In the genomic region with DNA sequence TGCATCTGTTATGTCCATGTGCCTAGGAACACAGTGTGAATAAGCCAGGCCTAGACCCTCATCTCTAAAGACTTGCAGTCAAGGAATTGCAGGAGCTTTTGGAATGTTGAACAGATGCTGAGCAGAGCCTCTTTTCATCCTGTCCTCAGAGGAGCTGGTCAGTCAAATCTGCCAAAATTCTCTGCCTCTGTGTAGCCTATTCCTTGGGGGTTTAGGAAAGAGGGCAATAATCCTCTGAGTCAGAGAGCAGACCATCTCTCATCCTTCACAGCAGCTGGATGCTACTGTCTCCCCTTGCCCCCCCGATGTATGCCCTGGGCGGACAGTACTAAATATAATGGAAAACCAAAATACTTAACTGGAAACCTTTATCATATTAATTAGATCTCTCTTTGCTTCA, we compare ENCODE assay signal across 22 cellular contexts. TPM values are rescaled to one million over a fixed set of nuclear protein-coding genes. Genes with fewer than 3 reads are reported as not detected.
"Had no signal": no experiment of that assay in that cellular context is flagged by ENCODE, and none has a peak within 500 bp of the region (broad histone marks: within the 10 kb centered on the region; RNA-seq: fewer than 3 reads in every experiment).

No MANE protein-coding gene starts in this region.

- DNase-seq: activated CD4-positive, alpha-beta memory T cell treated with anti-CD3 and anti-CD28 coated beads for 36 hours; activated naive CD4-positive, alpha-beta T cell treated with Interleukin-2 at 50 U/mL for 16 hours; activated naive CD8-positive, alpha-beta T cell treated with anti-CD3 and anti-CD28 coated beads, Interleukin-2, amount 10 ng/mL, durations not matched to agents 7 days and 5 days; activated T-cell treated with anti-CD3 and anti-CD28 coated beads, Interleukin-2, amount 50 U/mL, for 24 hours; amygdala; dermis blood vessel endothelial cell; effector memory CD4-positive, alpha-beta T cell; gastrocnemius medialis; head of caudate nucleus; kidney; mammary epithelial cell; naive B cell; right cardiac atrium; stimulated activated CD4-positive, alpha-beta T cell treated with anti-CD3 and anti-CD28 coated beads, Interleukin-4, amount 100 ng/mL, for 24 hours; upper lobe of right lung had no signal

- H3K4me3 ChIP-seq: cardiac muscle cell, gastrocnemius medialis, neural progenitor cell, prostate gland, upper lobe of right lung had no signal

- H3K9me3 ChIP-seq: prostate gland had no signal

- H2AFZ ChIP-seq: neural progenitor cell had no signal

- H3K9ac ChIP-seq: neural progenitor cell had no signal

- H3K4me2 ChIP-seq: neural progenitor cell had no signal

- H3K27me3 ChIP-seq: cardiac muscle cell, gastrocnemius medialis, neural progenitor cell, upper lobe of right lung had no signal

- H3K4me1 Mint-ChIP-seq: activated naive CD8-positive, alpha-beta T cell treated with anti-CD3 and anti-CD28 coated beads, Interleukin-2, amount 10 ng/mL, durations not matched to agents 7 days and 5 days; naive B cell; stimulated activated memory B cell treated with anti-CD40 and anti-IgM and Interleukin-4, amounts not matched to agents 10 μg/mL and 1 μg/mL and 100 μg/mL, for 72 hours had no signal

- H3K27me3 Mint-ChIP-seq: activated CD4-positive, alpha-beta memory T cell treated with anti-CD3 and anti-CD28 coated beads for 36 hours; activated T-cell treated with anti-CD3 and anti-CD28 coated beads, Interleukin-2, amount 50 U/mL, for 24 hours; stimulated activated memory B cell treated with anti-CD40 and anti-IgM and Interleukin-4, amounts not matched to agents 10 μg/mL and 1 μg/mL and 100 μg/mL, for 72 hours had no signal

- H3K4me3 Mint-ChIP-seq: activated CD4-positive, alpha-beta memory T cell treated with anti-CD3 and anti-CD28 coated beads for 36 hours; activated naive CD8-positive, alpha-beta T cell treated with anti-CD3 and anti-CD28 coated beads, Interleukin-2, amount 10 ng/mL, durations not matched to agents 7 days and 5 days; activated T-cell treated with anti-CD3 and anti-CD28 coated beads, Interleukin-2, amount 50 U/mL, for 24 hours; naive B cell; neural progenitor cell; stimulated activated memory B cell treated with anti-CD40 and anti-IgM and Interleukin-4, amounts not matched to agents 10 μg/mL and 1 μg/mL and 100 μg/mL, for 72 hours; T-helper 2 cell treated with Interferon-gamma antibody and Interleukin-4, amounts not matched to agents 5 μg/mL and 100 μg/mL, for 36 hours had no signal

- H3K36me3 Mint-ChIP-seq: activated CD4-positive, alpha-beta memory T cell treated with anti-CD3 and anti-CD28 coated beads for 36 hours; activated naive CD8-positive, alpha-beta T cell treated with anti-CD3 and anti-CD28 coated beads, Interleukin-2, amount 10 ng/mL, durations not matched to agents 7 days and 5 days; neural progenitor cell; stimulated activated memory B cell treated with anti-CD40 and anti-IgM and Interleukin-4, amounts not matched to agents 10 μg/mL and 1 μg/mL and 100 μg/mL, for 72 hours had no signal

- ATAC-seq: gastrocnemius medialis; left lobe of liver; right cardiac atrium; stimulated activated memory B cell treated with anti-CD40 and anti-IgM and Interleukin-4, amounts not matched to agents 10 μg/mL and 1 μg/mL and 100 μg/mL, for 72 hours; upper lobe of right lung had no signal

- H3K27ac Mint-ChIP-seq: activated CD4-positive, alpha-beta memory T cell treated with anti-CD3 and anti-CD28 coated beads for 36 hours; activated naive CD8-positive, alpha-beta T cell treated with anti-CD3 and anti-CD28 coated beads, Interleukin-2, amount 10 ng/mL, durations not matched to agents 7 days and 5 days; activated T-cell treated with anti-CD3 and anti-CD28 coated beads, Interleukin-2, amount 50 U/mL, for 24 hours; activated T-helper 2 cell treated with anti-CD3 and anti-CD28 coated beads, Interferon-gamma antibody, Interleukin-2, Interleukin-4, amounts not matched to agents 10 μg/mL and 5 μg/mL and 100 μg/mL, durations not matched to agents 14 hours and 24 hours and 36 hours; naive B cell; neural progenitor cell; stimulated activated memory B cell treated with anti-CD40 and anti-IgM and Interleukin-4, amounts not matched to agents 10 μg/mL and 1 μg/mL and 100 μg/mL, for 72 hours; T-helper 2 cell treated with Interferon-gamma antibody and Interleukin-4, amounts not matched to agents 5 μg/mL and 100 μg/mL, for 36 hours had no signal

- H3K4me1 ChIP-seq: neural progenitor cell, prostate gland, upper lobe of right lung had no signal

- H3K27ac ChIP-seq: cardiac muscle cell, gastrocnemius medialis, neural progenitor cell, prostate gland, upper lobe of right lung had no signal

- H3K36me3 ChIP-seq: cardiac muscle cell, gastrocnemius medialis, neural progenitor cell, prostate gland, upper lobe of right lung had no signal

- H3K9me3 Mint-ChIP-seq: activated naive CD8-positive, alpha-beta T cell treated with anti-CD3 and anti-CD28 coated beads, Interleukin-2, amount 10 ng/mL, durations not matched to agents 7 days and 5 days had no signal

RNA-seq across cellular contexts. Expression of a gene that starts 52.6 kb away (rescaled TPM):
- total RNA-seq: activated CD4-positive, alpha-beta memory T cell treated with anti-CD3 and anti-CD28 coated beads for 36 hours had no signal
